In the genomic region with DNA sequence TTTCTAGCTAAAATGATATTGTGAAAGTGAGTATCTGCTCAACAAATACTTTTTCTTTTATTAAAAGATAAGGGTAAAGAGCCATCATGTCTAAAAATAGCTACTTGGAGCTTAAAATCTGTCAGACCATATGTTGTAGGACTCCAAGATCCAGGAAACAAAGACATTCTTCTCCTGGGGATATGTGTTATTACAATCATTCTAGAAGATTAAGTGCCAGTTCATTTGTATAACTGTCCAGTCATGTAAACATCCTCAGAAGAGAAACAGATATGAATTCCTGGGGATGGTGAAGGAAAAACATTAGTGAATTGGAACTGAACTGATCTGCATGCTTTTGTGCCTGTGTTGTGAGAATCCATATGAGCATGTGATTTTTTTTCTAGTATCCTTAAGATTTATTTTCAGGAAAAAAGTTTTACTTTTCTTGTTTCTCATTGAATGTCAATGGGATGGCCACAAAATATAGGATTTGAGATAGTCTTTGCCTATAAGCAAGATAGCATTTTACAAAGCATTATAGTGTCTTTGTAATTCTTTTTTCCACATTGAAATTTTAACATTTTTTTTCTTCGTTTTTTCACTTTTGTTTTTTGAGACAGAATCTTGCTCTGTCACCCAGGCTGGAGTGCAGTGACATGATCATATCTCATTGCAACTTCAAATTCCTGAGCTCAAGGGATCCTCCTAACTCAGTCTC, we compare ENCODE assay signal across 1 cellular context.
TF ChIP-seq lines count a peak whose summit lies in the region.

No MANE protein-coding gene starts in this region.

TF ChIP-seq in K562, 482 proteins besides CTCF, POLR2A, EP300 and RAD21 (continued from another document and continues in another):
- TF ChIP-seq ARID3B (CRISPR knock-in tag; IDR thresholded peaks at IDR 0.05; ENCODE audit: borderline replicate concordance) (no peak), KAT8 (IDR thresholded peaks at IDR 0.05; ENCODE audit: low read depth) (no peak), C11orf30 (IDR thresholded peaks at IDR 0.05; ENCODE audit: low read depth) (peak; percentile 62), FOXK2 (conservative IDR thresholded peaks at IDR 0.05 in 1 of 2, IDR thresholded peaks at IDR 0.05 in 1 of 2; ENCODE audit: low read depth in 2 of 2) (peak; percentile 88 to 94), REST (CRISPR knock-in tag; IDR thresholded peaks at IDR 0.05; ENCODE audit: low read depth) (no peak), ZNF408 (CRISPR knock-in tag; IDR thresholded peaks at IDR 0.05; ENCODE audit: low read depth) (no peak), NCOR1 (IDR thresholded peaks at IDR 0.05) (peak; percentile 82), KLF1 (tag; IDR thresholded peaks at IDR 0.05) (no peak), POLR3G (IDR thresholded peaks at IDR 0.05; ENCODE audit: extremely low read depth, insufficient read length, insufficient replicate concordance) (no peak), ZNF79 (CRISPR knock-in tag; IDR thresholded peaks at IDR 0.05; ENCODE audit: low read depth) (no peak), CHD4 (IDR thresholded peaks at IDR 0.05; ENCODE audit: insufficient read depth, insufficient replicate concordance, low read depth, low read length, poor library complexity, severe bottlenecking) (no peak), HLTF (IDR thresholded peaks at IDR 0.05) (0 out of 2 replicates have a peak, but pooled peaks have one; percentile 61), NFE2L1 (tag; IDR thresholded peaks at IDR 0.05; ENCODE audit: borderline replicate concordance, low read depth) (no peak), ESRRB (CRISPR knock-in tag; IDR thresholded peaks at IDR 0.05; ENCODE audit: borderline replicate concordance) (no peak), YBX1 (IDR thresholded peaks at IDR 0.05) (no peak), ZNF444 (CRISPR knock-in tag; IDR thresholded peaks at IDR 0.05) (no peak), SREBF2 (CRISPR knock-in tag; IDR thresholded peaks at IDR 0.05) (no peak), SMARCC2 (IDR thresholded peaks at IDR 0.05; ENCODE audit: low read depth) (peak; percentile 69; the same call in 1 of the 2 replicates), MTA2 (IDR thresholded peaks at IDR 0.05; ENCODE audit: low read depth) (peak; percentile 47), USF1 (CRISPR knock-in tag; IDR thresholded peaks at IDR 0.05) (no peak), NFRKB (IDR thresholded peaks at IDR 0.05; ENCODE audit: low read depth) (peak; percentile 50; the same call in 1 of the 2 replicates), NONO (IDR thresholded peaks at IDR 0.05; ENCODE audit: low read depth in 2 of 2, low read length in 1 of 2) (0 out of 4 replicates have a peak, but pooled peaks of 1 of the 2 experiments have one; percentile 21), ZFX (CRISPR knock-in tag; IDR thresholded peaks at IDR 0.05) (no peak), PURB (CRISPR knock-in tag; IDR thresholded peaks at IDR 0.05; ENCODE audit: low read depth) (no peak), FOXK1 (CRISPR knock-in tag; IDR thresholded peaks at IDR 0.05; ENCODE audit: borderline replicate concordance) (no peak), ZNF316 (IDR thresholded peaks at IDR 0.05) (peak; percentile 78), ZNF3 (CRISPR knock-in tag; IDR thresholded peaks at IDR 0.05) (no peak), TAL1 (IDR thresholded peaks at IDR 0.05) (peak; percentile 80), NUFIP1 (IDR thresholded peaks at IDR 0.05; ENCODE audit: partially characterized antibody) (no peak), CBFA2T2 (conservative IDR thresholded peaks at IDR 0.05) (peak; percentile 70), SOX6 (IDR thresholded peaks at IDR 0.05) (peak; percentile 76), IFI16 (CRISPR knock-in tag; IDR thresholded peaks at IDR 0.05) (no peak), ZNF639 (CRISPR knock-in tag; conservative IDR thresholded peaks at IDR 0.05 in 1 of 2, IDR thresholded peaks at IDR 0.05 in 1 of 2) (0 out of 4 replicates have a peak, but pooled peaks of 1 of the 2 experiments have one; percentile 27), TRIM28 (IDR thresholded peaks at IDR 0.05) (peak; percentile 46; the same call in 1 of the 2 replicates), HIVEP1 (CRISPR knock-in tag; IDR thresholded peaks at IDR 0.05) (no peak)
- TF ChIP-seq, protein P1, sequence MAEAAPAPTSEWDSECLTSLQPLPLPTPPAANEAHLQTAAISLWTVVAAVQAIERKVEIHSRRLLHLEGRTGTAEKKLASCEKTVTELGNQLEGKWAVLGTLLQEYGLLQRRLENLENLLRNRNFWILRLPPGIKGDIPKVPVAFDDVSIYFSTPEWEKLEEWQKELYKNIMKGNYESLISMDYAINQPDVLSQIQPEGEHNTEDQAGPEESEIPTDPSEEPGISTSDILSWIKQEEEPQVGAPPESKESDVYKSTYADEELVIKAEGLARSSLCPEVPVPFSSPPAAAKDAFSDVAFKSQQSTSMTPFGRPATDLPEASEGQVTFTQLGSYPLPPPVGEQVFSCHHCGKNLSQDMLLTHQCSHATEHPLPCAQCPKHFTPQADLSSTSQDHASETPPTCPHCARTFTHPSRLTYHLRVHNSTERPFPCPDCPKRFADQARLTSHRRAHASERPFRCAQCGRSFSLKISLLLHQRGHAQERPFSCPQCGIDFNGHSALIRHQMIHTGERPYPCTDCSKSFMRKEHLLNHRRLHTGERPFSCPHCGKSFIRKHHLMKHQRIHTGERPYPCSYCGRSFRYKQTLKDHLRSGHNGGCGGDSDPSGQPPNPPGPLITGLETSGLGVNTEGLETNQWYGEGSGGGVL (CRISPR knock-in tag; IDR thresholded peaks at IDR 0.05), result no peak
- TF ChIP-seq, protein P2, sequence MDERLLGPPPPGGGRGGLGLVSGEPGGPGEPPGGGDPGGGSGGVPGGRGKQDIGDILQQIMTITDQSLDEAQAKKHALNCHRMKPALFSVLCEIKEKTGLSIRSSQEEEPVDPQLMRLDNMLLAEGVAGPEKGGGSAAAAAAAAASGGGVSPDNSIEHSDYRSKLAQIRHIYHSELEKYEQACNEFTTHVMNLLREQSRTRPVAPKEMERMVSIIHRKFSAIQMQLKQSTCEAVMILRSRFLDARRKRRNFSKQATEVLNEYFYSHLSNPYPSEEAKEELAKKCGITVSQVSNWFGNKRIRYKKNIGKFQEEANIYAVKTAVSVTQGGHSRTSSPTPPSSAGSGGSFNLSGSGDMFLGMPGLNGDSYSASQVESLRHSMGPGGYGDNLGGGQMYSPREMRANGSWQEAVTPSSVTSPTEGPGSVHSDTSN (CRISPR knock-in tag; IDR thresholded peaks at IDR 0.05; ENCODE audit: low read depth), result no peak
- TF ChIP-seq, protein P2 (tag; conservative IDR thresholded peaks at IDR 0.05; ENCODE audit: low read depth), result peak; percentile 84
- TF ChIP-seq, protein P3, sequence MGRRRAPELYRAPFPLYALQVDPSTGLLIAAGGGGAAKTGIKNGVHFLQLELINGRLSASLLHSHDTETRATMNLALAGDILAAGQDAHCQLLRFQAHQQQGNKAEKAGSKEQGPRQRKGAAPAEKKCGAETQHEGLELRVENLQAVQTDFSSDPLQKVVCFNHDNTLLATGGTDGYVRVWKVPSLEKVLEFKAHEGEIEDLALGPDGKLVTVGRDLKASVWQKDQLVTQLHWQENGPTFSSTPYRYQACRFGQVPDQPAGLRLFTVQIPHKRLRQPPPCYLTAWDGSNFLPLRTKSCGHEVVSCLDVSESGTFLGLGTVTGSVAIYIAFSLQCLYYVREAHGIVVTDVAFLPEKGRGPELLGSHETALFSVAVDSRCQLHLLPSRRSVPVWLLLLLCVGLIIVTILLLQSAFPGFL (CRISPR knock-in tag; IDR thresholded peaks at IDR 0.05), result no peak
- TF ChIP-seq, protein P4, sequence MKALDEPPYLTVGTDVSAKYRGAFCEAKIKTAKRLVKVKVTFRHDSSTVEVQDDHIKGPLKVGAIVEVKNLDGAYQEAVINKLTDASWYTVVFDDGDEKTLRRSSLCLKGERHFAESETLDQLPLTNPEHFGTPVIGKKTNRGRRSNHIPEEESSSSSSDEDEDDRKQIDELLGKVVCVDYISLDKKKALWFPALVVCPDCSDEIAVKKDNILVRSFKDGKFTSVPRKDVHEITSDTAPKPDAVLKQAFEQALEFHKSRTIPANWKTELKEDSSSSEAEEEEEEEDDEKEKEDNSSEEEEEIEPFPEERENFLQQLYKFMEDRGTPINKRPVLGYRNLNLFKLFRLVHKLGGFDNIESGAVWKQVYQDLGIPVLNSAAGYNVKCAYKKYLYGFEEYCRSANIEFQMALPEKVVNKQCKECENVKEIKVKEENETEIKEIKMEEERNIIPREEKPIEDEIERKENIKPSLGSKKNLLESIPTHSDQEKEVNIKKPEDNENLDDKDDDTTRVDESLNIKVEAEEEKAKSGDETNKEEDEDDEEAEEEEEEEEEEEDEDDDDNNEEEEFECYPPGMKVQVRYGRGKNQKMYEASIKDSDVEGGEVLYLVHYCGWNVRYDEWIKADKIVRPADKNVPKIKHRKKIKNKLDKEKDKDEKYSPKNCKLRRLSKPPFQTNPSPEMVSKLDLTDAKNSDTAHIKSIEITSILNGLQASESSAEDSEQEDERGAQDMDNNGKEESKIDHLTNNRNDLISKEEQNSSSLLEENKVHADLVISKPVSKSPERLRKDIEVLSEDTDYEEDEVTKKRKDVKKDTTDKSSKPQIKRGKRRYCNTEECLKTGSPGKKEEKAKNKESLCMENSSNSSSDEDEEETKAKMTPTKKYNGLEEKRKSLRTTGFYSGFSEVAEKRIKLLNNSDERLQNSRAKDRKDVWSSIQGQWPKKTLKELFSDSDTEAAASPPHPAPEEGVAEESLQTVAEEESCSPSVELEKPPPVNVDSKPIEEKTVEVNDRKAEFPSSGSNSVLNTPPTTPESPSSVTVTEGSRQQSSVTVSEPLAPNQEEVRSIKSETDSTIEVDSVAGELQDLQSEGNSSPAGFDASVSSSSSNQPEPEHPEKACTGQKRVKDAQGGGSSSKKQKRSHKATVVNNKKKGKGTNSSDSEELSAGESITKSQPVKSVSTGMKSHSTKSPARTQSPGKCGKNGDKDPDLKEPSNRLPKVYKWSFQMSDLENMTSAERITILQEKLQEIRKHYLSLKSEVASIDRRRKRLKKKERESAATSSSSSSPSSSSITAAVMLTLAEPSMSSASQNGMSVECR (CRISPR knock-in tag; IDR thresholded peaks at IDR 0.05), result no peak
- TF ChIP-seq, protein P5, sequence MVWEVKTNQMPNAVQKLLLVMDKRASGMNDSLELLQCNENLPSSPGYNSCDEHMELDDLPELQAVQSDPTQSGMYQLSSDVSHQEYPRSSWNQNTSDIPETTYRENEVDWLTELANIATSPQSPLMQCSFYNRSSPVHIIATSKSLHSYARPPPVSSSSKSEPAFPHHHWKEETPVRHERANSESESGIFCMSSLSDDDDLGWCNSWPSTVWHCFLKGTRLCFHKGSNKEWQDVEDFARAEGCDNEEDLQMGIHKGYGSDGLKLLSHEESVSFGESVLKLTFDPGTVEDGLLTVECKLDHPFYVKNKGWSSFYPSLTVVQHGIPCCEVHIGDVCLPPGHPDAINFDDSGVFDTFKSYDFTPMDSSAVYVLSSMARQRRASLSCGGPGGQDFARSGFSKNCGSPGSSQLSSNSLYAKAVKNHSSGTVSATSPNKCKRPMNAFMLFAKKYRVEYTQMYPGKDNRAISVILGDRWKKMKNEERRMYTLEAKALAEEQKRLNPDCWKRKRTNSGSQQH (CRISPR knock-in tag; IDR thresholded peaks at IDR 0.05), result no peak
